Comparison of ENCODE assay signal across 2 cellular contexts in the genomic region with DNA sequence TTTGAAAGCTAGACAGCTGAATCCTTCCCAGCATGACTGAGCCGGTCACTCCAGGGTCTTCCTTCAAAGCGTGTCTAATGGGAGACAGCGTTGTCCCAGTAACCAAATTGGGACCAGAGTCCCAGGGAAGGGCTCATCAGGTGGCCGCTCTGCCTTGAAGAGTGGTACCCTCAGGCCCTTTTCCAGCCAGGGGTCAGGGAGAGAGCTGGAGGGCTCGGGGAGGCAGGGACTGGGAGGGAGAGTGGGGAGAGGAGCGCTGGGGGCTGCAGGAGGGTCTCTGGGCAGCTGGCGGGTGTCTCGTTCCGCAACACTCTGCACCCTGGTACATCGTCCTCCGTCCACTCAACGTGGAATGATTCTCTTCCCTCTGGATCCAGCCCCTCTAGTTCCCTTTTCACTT.
TF ChIP-seq lines count a peak whose summit lies in the region.

No MANE protein-coding gene starts in this region.

TF ChIP-seq in GM23338, 12 proteins besides CTCF, POLR2A, EP300 and RAD21 (continues in another document):
- TF ChIP-seq, protein P1, sequence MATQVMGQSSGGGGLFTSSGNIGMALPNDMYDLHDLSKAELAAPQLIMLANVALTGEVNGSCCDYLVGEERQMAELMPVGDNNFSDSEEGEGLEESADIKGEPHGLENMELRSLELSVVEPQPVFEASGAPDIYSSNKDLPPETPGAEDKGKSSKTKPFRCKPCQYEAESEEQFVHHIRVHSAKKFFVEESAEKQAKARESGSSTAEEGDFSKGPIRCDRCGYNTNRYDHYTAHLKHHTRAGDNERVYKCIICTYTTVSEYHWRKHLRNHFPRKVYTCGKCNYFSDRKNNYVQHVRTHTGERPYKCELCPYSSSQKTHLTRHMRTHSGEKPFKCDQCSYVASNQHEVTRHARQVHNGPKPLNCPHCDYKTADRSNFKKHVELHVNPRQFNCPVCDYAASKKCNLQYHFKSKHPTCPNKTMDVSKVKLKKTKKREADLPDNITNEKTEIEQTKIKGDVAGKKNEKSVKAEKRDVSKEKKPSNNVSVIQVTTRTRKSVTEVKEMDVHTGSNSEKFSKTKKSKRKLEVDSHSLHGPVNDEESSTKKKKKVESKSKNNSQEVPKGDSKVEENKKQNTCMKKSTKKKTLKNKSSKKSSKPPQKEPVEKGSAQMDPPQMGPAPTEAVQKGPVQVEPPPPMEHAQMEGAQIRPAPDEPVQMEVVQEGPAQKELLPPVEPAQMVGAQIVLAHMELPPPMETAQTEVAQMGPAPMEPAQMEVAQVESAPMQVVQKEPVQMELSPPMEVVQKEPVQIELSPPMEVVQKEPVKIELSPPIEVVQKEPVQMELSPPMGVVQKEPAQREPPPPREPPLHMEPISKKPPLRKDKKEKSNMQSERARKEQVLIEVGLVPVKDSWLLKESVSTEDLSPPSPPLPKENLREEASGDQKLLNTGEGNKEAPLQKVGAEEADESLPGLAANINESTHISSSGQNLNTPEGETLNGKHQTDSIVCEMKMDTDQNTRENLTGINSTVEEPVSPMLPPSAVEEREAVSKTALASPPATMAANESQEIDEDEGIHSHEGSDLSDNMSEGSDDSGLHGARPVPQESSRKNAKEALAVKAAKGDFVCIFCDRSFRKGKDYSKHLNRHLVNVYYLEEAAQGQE (IDR thresholded peaks at IDR 0.05; ENCODE audit: unreplicated experiment): no peak
- TF ChIP-seq EZH2phosphoT487 (IDR thresholded peaks at IDR 0.05; ENCODE audit: unreplicated experiment): no peak
- no peak for TF ChIP-seq STAT1 (IDR thresholded peaks at IDR 0.05; ENCODE audit: unreplicated experiment)
- no peak for TF ChIP-seq JUNB (IDR thresholded peaks at IDR 0.05; ENCODE audit: unreplicated experiment)
- TF ChIP-seq, protein P2, sequence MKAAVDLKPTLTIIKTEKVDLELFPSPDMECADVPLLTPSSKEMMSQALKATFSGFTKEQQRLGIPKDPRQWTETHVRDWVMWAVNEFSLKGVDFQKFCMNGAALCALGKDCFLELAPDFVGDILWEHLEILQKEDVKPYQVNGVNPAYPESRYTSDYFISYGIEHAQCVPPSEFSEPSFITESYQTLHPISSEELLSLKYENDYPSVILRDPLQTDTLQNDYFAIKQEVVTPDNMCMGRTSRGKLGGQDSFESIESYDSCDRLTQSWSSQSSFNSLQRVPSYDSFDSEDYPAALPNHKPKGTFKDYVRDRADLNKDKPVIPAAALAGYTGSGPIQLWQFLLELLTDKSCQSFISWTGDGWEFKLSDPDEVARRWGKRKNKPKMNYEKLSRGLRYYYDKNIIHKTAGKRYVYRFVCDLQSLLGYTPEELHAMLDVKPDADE (IDR thresholded peaks at IDR 0.05): no peak
- no peak for TF ChIP-seq POLR2AphosphoS5 (IDR thresholded peaks at IDR 0.05; ENCODE audit: low read depth)
- TF ChIP-seq EZH2 (IDR thresholded peaks at IDR 0.05; ENCODE audit: low read depth, unreplicated experiment): no peak
- TF ChIP-seq NANOG (IDR thresholded peaks at IDR 0.05; ENCODE audit: borderline replicate concordance): no peak
- no peak for TF ChIP-seq CREB1 (CRISPR knock-in tag; IDR thresholded peaks at IDR 0.05; ENCODE audit: low read depth)
- TF ChIP-seq, protein P3, sequence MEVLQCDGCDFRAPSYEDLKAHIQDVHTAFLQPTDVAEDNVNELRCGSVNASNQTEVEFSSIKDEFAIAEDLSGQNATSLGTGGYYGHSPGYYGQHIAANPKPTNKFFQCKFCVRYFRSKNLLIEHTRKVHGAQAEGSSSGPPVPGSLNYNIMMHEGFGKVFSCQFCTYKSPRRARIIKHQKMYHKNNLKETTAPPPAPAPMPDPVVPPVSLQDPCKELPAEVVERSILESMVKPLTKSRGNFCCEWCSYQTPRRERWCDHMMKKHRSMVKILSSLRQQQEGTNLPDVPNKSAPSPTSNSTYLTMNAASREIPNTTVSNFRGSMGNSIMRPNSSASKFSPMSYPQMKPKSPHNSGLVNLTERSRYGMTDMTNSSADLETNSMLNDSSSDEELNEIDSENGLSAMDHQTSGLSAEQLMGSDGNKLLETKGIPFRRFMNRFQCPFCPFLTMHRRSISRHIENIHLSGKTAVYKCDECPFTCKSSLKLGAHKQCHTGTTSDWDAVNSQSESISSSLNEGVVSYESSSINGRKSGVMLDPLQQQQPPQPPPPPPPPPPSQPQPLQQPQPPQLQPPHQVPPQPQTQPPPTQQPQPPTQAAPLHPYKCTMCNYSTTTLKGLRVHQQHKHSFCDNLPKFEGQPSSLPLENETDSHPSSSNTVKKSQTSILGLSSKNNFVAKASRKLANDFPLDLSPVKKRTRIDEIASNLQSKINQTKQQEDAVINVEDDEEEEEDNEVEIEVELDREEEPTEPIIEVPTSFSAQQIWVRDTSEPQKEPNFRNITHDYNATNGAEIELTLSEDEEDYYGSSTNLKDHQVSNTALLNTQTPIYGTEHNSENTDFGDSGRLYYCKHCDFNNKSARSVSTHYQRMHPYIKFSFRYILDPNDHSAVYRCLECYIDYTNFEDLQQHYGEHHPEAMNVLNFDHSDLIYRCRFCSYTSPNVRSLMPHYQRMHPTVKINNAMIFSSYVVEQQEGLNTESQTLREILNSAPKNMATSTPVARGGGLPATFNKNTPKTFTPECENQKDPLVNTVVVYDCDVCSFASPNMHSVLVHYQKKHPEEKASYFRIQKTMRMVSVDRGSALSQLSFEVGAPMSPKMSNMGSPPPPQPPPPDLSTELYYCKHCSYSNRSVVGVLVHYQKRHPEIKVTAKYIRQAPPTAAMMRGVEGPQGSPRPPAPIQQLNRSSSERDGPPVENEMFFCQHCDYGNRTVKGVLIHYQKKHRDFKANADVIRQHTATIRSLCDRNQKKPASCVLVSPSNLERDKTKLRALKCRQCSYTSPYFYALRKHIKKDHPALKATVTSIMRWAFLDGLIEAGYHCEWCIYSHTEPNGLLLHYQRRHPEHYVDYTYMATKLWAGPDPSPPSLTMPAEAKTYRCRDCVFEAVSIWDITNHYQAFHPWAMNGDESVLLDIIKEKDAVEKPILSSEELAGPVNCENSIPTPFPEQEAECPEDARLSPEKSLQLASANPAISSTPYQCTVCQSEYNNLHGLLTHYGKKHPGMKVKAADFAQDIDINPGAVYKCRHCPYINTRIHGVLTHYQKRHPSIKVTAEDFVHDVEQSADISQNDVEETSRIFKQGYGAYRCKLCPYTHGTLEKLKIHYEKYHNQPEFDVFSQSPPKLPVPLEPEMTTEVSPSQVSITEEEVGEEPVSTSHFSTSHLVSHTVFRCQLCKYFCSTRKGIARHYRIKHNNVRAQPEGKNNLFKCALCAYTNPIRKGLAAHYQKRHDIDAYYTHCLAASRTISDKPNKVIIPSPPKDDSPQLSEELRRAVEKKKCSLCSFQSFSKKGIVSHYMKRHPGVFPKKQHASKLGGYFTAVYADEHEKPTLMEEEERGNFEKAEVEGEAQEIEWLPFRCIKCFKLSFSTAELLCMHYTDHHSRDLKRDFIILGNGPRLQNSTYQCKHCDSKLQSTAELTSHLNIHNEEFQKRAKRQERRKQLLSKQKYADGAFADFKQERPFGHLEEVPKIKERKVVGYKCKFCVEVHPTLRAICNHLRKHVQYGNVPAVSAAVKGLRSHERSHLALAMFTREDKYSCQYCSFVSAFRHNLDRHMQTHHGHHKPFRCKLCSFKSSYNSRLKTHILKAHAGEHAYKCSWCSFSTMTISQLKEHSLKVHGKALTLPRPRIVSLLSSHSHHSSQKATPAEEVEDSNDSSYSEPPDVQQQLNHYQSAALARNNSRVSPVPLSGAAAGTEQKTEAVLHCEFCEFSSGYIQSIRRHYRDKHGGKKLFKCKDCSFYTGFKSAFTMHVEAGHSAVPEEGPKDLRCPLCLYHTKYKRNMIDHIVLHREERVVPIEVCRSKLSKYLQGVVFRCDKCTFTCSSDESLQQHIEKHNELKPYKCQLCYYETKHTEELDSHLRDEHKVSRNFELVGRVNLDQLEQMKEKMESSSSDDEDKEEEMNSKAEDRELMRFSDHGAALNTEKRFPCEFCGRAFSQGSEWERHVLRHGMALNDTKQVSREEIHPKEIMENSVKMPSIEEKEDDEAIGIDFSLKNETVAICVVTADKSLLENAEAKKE (CRISPR knock-in tag; IDR thresholded peaks at IDR 0.05): no peak

TF ChIP-seq in WTC11, 78 proteins besides CTCF, POLR2A, EP300 and RAD21:
- TF ChIP-seq, protein P4, sequence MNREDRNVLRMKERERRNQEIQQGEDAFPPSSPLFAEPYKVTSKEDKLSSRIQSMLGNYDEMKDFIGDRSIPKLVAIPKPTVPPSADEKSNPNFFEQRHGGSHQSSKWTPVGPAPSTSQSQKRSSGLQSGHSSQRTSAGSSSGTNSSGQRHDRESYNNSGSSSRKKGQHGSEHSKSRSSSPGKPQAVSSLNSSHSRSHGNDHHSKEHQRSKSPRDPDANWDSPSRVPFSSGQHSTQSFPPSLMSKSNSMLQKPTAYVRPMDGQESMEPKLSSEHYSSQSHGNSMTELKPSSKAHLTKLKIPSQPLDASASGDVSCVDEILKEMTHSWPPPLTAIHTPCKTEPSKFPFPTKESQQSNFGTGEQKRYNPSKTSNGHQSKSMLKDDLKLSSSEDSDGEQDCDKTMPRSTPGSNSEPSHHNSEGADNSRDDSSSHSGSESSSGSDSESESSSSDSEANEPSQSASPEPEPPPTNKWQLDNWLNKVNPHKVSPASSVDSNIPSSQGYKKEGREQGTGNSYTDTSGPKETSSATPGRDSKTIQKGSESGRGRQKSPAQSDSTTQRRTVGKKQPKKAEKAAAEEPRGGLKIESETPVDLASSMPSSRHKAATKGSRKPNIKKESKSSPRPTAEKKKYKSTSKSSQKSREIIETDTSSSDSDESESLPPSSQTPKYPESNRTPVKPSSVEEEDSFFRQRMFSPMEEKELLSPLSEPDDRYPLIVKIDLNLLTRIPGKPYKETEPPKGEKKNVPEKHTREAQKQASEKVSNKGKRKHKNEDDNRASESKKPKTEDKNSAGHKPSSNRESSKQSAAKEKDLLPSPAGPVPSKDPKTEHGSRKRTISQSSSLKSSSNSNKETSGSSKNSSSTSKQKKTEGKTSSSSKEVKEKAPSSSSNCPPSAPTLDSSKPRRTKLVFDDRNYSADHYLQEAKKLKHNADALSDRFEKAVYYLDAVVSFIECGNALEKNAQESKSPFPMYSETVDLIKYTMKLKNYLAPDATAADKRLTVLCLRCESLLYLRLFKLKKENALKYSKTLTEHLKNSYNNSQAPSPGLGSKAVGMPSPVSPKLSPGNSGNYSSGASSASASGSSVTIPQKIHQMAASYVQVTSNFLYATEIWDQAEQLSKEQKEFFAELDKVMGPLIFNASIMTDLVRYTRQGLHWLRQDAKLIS (CRISPR knock-in tag; IDR thresholded peaks at IDR 0.05; ENCODE audit: borderline replicate concordance): no peak
- TF ChIP-seq ZNF219 (CRISPR knock-in tag; IDR thresholded peaks at IDR 0.05; ENCODE audit: borderline replicate concordance) (no peak), ZNF263 (CRISPR knock-in tag; IDR thresholded peaks at IDR 0.05; ENCODE audit: low read depth) (no peak), ATF1 (CRISPR knock-in tag; IDR thresholded peaks at IDR 0.05) (no peak), ELF4 (CRISPR knock-in tag; IDR thresholded peaks at IDR 0.05; ENCODE audit: low read depth) (no peak), ZNF423 (CRISPR knock-in tag; IDR thresholded peaks at IDR 0.05) (no peak), TP53 (CRISPR knock-in tag; IDR thresholded peaks at IDR 0.05) (no peak)
- TF ChIP-seq, protein P5, sequence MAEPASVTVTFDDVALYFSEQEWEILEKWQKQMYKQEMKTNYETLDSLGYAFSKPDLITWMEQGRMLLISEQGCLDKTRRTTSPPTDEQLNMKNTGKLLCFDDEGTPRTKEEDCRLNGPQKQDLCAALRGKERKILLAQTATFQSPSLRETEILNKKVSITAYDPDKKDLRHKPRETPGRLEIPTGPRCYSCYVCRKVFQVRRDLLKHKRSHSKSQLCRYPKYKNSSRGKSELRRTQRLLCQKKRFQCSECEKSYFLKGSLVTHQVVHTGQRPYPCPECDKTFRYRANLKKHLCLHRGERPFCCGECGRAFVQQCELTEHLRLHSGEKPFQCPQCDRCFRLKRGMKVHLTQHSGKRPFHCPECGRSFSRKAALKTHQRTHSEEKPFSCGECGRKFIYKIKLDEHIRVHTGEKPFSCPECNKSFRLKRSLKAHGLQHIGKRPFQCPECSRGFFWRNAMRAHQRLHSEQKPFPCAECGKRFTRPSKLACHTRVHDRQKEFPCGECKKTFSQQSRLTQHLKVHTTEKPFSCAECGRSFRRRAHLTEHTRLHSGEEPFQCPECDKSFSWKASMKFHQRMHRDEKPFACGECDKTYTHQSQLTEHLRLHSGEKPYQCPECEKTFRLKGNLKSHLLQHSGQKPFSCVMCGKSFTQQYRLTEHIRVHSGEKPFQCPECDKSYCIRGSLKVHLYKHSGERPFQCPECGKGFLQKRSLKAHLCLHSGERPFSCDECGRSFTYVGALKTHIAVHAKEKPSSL (CRISPR knock-in tag; conservative IDR thresholded peaks at IDR 0.05): no peak
- TF ChIP-seq, protein P6, sequence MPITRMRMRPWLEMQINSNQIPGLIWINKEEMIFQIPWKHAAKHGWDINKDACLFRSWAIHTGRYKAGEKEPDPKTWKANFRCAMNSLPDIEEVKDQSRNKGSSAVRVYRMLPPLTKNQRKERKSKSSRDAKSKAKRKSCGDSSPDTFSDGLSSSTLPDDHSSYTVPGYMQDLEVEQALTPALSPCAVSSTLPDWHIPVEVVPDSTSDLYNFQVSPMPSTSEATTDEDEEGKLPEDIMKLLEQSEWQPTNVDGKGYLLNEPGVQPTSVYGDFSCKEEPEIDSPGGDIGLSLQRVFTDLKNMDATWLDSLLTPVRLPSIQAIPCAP (CRISPR knock-in tag; IDR thresholded peaks at IDR 0.05): no peak
